ENCODE assay signal across 1 cellular context in genomic region chr11:119355091-119355843, GRCh38.
TF ChIP-seq lines count a peak whose summit lies in the region.

No MANE protein-coding gene starts in this region.

TF ChIP-seq in endothelial cell of umbilical vein, 7 proteins besides CTCF, POLR2A, EP300 and RAD21:
- no peak for TF ChIP-seq MYC (IDR thresholded peaks at IDR 0.05; ENCODE audit: low read depth, low read length)
